ENCODE assay signal across 8 cellular contexts in the genomic region with DNA sequence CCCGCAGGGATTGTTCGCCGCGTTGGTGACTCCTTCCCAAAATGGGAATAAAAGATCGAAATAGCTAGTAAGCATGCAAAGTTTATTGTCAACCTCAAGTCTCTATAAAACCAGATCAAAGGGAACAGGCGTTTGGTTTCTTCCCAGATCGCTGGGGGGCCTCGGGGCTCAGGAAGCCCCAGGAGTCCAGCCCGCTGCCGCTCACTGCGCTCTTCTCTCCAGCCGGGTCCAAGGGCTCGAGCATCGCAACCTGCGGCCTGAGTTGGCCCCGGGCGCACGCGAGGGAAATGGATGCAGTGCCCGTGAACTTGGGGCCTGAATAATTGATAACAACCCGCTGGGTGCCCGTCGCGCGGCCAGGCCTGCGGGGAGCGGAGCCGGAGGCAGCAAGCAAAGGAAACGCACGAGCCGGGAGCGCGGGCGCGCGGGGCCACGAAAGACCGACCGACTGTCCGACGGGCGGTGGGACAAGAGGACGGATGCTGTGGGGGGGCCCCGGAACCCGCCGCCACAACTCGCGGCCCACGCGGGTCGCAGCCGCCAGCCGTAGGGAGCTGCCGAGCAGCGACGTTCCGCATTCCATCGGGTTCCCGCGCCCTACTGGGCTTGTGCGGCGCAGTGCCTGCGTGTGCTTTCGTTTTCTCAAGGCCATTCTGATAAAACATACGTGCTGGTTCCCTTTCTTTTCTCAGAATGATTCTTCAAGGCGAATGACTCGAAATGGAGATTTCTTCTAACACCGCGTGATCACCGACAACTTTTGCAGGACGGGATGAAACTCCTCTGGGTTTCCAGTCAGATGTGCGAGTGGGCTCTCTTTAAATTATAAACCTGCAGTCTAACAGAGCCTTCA. TPM values are rescaled to one million over a fixed set of nuclear protein-coding genes. Genes with fewer than 3 reads are reported as not detected.
A peak's percentile ranks its signal among the peaks of the same experiment; 100 is the strongest.
DNase-seq lines count a peak whose midpoint lies in the region; ATAC-seq, FAIRE-seq and TF ChIP-seq lines count a peak whose summit lies in the region.

No MANE protein-coding gene starts in this region.

- H3K36me3 ChIP-seq in GM12878 (ENCODE audit: control insufficient read depth in 2 of 2, insufficient read depth in 2 of 2, low read length in 1 of 2) (no peaks in the 10 kb centered on the region), smooth muscle cell (ENCODE audit: low read depth) (no peaks in the 10 kb centered on the region)

- POLR2A ChIA-PET in GM12878 (lab: Charles Lee), result no interaction called here

- H3K27ac Mint-ChIP-seq in Calu3 (ENCODE audit: unreplicated experiment), result no peak overlapping the region

- peak; percentile 31 for FAIRE-seq in GM12878 (lab: Jason Lieb, UNC)

- TF ChIP-seq CTCF in Calu3 (IDR thresholded peaks at IDR 0.05; ENCODE audit: unreplicated experiment) (no peak), GM12878 (IDR thresholded peaks at IDR 0.05 in 2 of 3, conservative IDR thresholded peaks at IDR 0.05 in 1 of 3; ENCODE audit: control insufficient read depth in 2 of 3, extremely low read depth in 1 of 3, insufficient read depth in 1 of 3, low read depth in 3 of 3, low read length in 3 of 3) (no peak), smooth muscle cell (IDR thresholded peaks at IDR 0.05; ENCODE audit: borderline replicate concordance, insufficient read depth, poor library complexity, severe bottlenecking) (no peak)

- peak overlapping the region; percentile 52 for H2AFZ ChIP-seq in GM12878 (ENCODE audit: control insufficient read depth, low read depth, low read length)
- peak overlapping the region; percentile 81 for H2AFZ ChIP-seq in smooth muscle cell (ENCODE audit: low read depth)

- peak; percentile 75 for TF ChIP-seq POLR2A in GM12878 (IDR thresholded peaks at IDR 0.05; ENCODE audit: low read depth, low read length)

- peak overlapping the region; percentile 65 for H3K4me2 ChIP-seq in GM12878 (ENCODE audit: control insufficient read depth, insufficient read depth)
- H3K4me2 ChIP-seq in smooth muscle cell, result peak overlapping the region; percentile 93

- BruUV-seq in Calu3 (replicated peaks; lab: Mats Ljungman, UMichigan) (no TSS peak), GM12878 (replicated peaks; lab: Mats Ljungman, UMichigan) (no TSS peak)

- H3F3A ChIP-seq in smooth muscle cell (ENCODE audit: low read depth), result no peaks in the 10 kb centered on the region

- intact Hi-C loops in Calu3 (cut with micrococcal nuclease; ENCODE audit: unreplicated experiment), result no loop called here
- intact Hi-C loops in GM12878 (cut with micrococcal nuclease; ENCODE audit: unreplicated experiment), result loop anchor here (10.0 kb wide), 1 partner anchor 380 kb away; no protein-coding TSS in a partner anchor

- peak overlapping the region; percentile 69 for H3K4me3 Mint-ChIP-seq in Calu3 (ENCODE audit: low read depth, unreplicated experiment)

- RAD21 ChIA-PET in GM12878 (lab: Charles Lee; ENCODE audit: unreplicated experiment), result no interaction called here

- no peaks in the 10 kb centered on the region for H3K79me2 ChIP-seq in GM12878 (ENCODE audit: control insufficient read depth, insufficient read depth, low read length)
- no peaks in the 10 kb centered on the region for H3K79me2 ChIP-seq in smooth muscle cell (ENCODE audit: low read depth)

- peaks cover 83% of the 10 kb centered on the region for H3K27me3 Mint-ChIP-seq in Calu3 (ENCODE audit: unreplicated experiment)

- peak overlapping the region; percentile 65 for H3K4me3 ChIP-seq in GM12878
- H3K4me3 ChIP-seq in smooth muscle cell, result peak overlapping the region; percentile 55

- H3K9me3 ChIP-seq in GM12878 (replicated peaks; ENCODE audit: control insufficient read depth, insufficient read depth, low read length) (no peaks in the 10 kb centered on the region), smooth muscle cell (replicated peaks; ENCODE audit: low read depth) (no peaks in the 10 kb centered on the region)

- H3K9ac ChIP-seq in GM12878 (ENCODE audit: control insufficient read depth, insufficient read depth, low read length) (peak overlapping the region; percentile 3; the same call in 1 of the 2 replicates), smooth muscle cell (ENCODE audit: low read depth) (no peak overlapping the region)

- no peaks in the 10 kb centered on the region for H3K36me3 Mint-ChIP-seq in Calu3 (ENCODE audit: insufficient read depth, unreplicated experiment)

- ATAC-seq in GM12878, result peak; percentile 75
- no peak for ATAC-seq in GM21576 (IDR thresholded peaks at IDR 0.05; ENCODE audit: unreplicated experiment)

- SMC1A ChIA-PET in GM12878 (lab: Charles Lee; ENCODE audit: uncharacterized antibody, unreplicated experiment), result no interaction called here

- H4K20me1 ChIP-seq in GM12878 (ENCODE audit: control insufficient read depth, insufficient read depth), result no peaks in the 10 kb centered on the region
- H4K20me1 ChIP-seq in smooth muscle cell (ENCODE audit: low read depth), result no peaks in the 10 kb centered on the region

- H3K4me1 ChIP-seq in GM12878 (ENCODE audit: control insufficient read depth, insufficient read depth, low read length), result peaks cover 5% of the 10 kb centered on the region; the same call in 1 of the 2 replicates
- peaks cover 18% of the 10 kb centered on the region for H3K4me1 ChIP-seq in smooth muscle cell (ENCODE audit: low read depth)

- no peak overlapping the region for H3K27ac ChIP-seq in GM12878 (ENCODE audit: control insufficient read depth, insufficient read depth)
- no peak overlapping the region for H3K27ac ChIP-seq in smooth muscle cell (ENCODE audit: low read depth)

- CTCF ChIA-PET in Calu3 (lab: Charles Lee) (no interaction called here), GM12878 (lab: Yijun Ruan, JAX) (no interaction called here)

- DNase-seq in Calu3, result peak; percentile 32
- DNase-seq in M059J (ENCODE audit: low read depth), result peak; percentile 54
- peak; percentile 27 for DNase-seq in GM12878 (ENCODE audit: low read depth, low spot score)
- peak; percentile 64 for DNase-seq in iris pigment epithelial cell (ENCODE audit: low read depth)
- no peak for DNase-seq in smooth muscle cell (lab: John Stamatoyannopoulos, UW; ENCODE audit: unreplicated experiment)
- DNase-seq in OCI-M2 (lab: John Stamatoyannopoulos, UW; ENCODE audit: unreplicated experiment), result no peak
- no peak for DNase-seq in GF-D8 (lab: John Stamatoyannopoulos, UW)

- no peak for TF ChIP-seq RAD21 in GM12878 (IDR thresholded peaks at IDR 0.05; ENCODE audit: insufficient read depth, low read depth, low read length)

- no peaks in the 10 kb centered on the region for H3K4me1 Mint-ChIP-seq in Calu3 (ENCODE audit: low read depth, unreplicated experiment)

- TF ChIP-seq EP300 in GM12878 (IDR thresholded peaks at IDR 0.05; ENCODE audit: borderline replicate concordance in 1 of 2, control insufficient read depth in 1 of 2, low read depth in 2 of 2, low read length in 2 of 2), result no peak

- WGBS in GM12878 (ENCODE audit: insufficient coverage, insufficient replicate concordance, low lambda C conversion rate, missing lambda C conversion rate), result 3% methylated on average over 72 of the region's 72 CpGs
- WGBS in smooth muscle cell (ENCODE audit: low lambda C conversion rate), result 5% methylated on average over 64 of the region's 72 CpGs

- H3K9me3 Mint-ChIP-seq in Calu3 (ENCODE audit: low read depth, unreplicated experiment), result no peaks in the 10 kb centered on the region

- in situ Hi-C loops in GM12878 (cut with MboI), result no loop called here

- peaks cover 0 to 8% of the 10 kb centered on the region in 2 experiments; a peak in 2 of 4 replicates for H3K27me3 ChIP-seq in GM12878 (replicated peaks in 1 of 2; ENCODE audit: control insufficient read depth in 2 of 2, insufficient read depth in 2 of 2, low read length in 1 of 2)
- H3K27me3 ChIP-seq in smooth muscle cell (ENCODE audit: low read depth), result peaks cover 69% of the 10 kb centered on the region

RNA-seq across cellular contexts. Expression of gene ALX3, which starts 14.0 kb away (rescaled TPM):
- total RNA-seq in Calu3 (2022), result not detected in 2 replicates
- total RNA-seq in M059J (2014; rRNA removed; shearing (Covaris generic)), result not detected in 2 replicates
- not detected in 2 replicates for total RNA-seq in GM12878 (2013; cell fraction: nucleolus; rRNA removed)
- total RNA-seq in GM12878 (2014; rRNA removed), result not detected in 2 replicates
- total RNA-seq in GM12878 (2014; rRNA removed; fragmentation: Illumina TruSeq; extraction: Trizol), result not detected in 2 replicates
- total RNA-seq in GM12878 (2021), result not detected in 2 replicates
- not detected for polyA plus RNA-seq in GM12878 (2011; ENCODE audit: low read depth)
- polyA plus RNA-seq in GM12878 (2011; rRNA removed), result not detected in 2 replicates
- not detected in 2 replicates for polyA plus RNA-seq in GM12878 (2011; cell fraction: cytosol; rRNA removed)
- not detected in 2 replicates for polyA plus RNA-seq in GM12878 (2011; cell fraction: nucleus; rRNA removed)
- not detected in 2 replicates for polyA plus RNA-seq in GM12878 (2012)
- polyA plus RNA-seq in GM12878 (2014; fragmentation: Illumina TruSeq; extraction: Trizol), result not detected in 2 replicates
- polyA plus RNA-seq in GM12878 (2014; fragmentation: Nextera tagmentation; extraction: Ambion mirVana), result not detected
- not detected in 2 replicates for polyA plus RNA-seq in GM12878 (2014; rRNA removed)
- polyA plus RNA-seq in GM12878 (2016; fragmentation: Nextera tagmentation; extraction: Ambion mirVana), result not detected
- not detected in 2 replicates for polyA minus RNA-seq in GM12878 (2011; rRNA and poly(A)+ RNA removed)
- not detected in 2 replicates for polyA minus RNA-seq in GM12878 (2011; cell fraction: cytosol; rRNA and poly(A)+ RNA removed)
- not detected in 2 replicates for polyA minus RNA-seq in GM12878 (2011; cell fraction: nucleus; rRNA and poly(A)+ RNA removed)
- total RNA-seq in smooth muscle cell, result not detected in 2 replicates
- polyA plus RNA-seq in smooth muscle cell, result not detected in 2 replicates

RNA-seq across cellular contexts. Expression of gene UBL4B, which starts 27.8 kb away (rescaled TPM):
- total RNA-seq in Calu3 (2022) (not detected in 2 replicates), GM12878 (2014; rRNA removed) (not detected in 2 replicates), GM12878 (2014; rRNA removed; fragmentation: Illumina TruSeq; extraction: Trizol) (not detected in 2 replicates), GM12878 (2021) (0.15 TPM in 1 of 2 replicates, not detected in the other), smooth muscle cell (not detected in 2 replicates)
- not detected in 2 replicates for total RNA-seq in M059J (2014; rRNA removed; shearing (Covaris generic))
- not detected in 2 replicates for total RNA-seq in GM12878 (2013; cell fraction: nucleolus; rRNA removed)
- polyA plus RNA-seq in GM12878 (2011; ENCODE audit: low read depth), result not detected
- polyA plus RNA-seq in GM12878 (2011; rRNA removed) (not detected in 2 replicates), GM12878 (2014; fragmentation: Illumina TruSeq; extraction: Trizol) (not detected in 2 replicates), GM12878 (2014; fragmentation: Nextera tagmentation; extraction: Ambion mirVana) (not detected), GM12878 (2014; rRNA removed) (0.06 TPM in 1 of 2 replicates, not detected in the other), GM12878 (2016; fragmentation: Nextera tagmentation; extraction: Ambion mirVana) (not detected), smooth muscle cell (not detected in 2 replicates)
- not detected in 2 replicates for polyA plus RNA-seq in GM12878 (2011; cell fraction: cytosol; rRNA removed)
- polyA plus RNA-seq in GM12878 (2011; cell fraction: nucleus; rRNA removed), result not detected in 2 replicates
- polyA plus RNA-seq in GM12878 (2012), result not detected in 2 replicates
- polyA minus RNA-seq in GM12878 (2011; rRNA and poly(A)+ RNA removed), result not detected in 2 replicates
- not detected in 2 replicates for polyA minus RNA-seq in GM12878 (2011; cell fraction: cytosol; rRNA and poly(A)+ RNA removed)
- polyA minus RNA-seq in GM12878 (2011; cell fraction: nucleus; rRNA and poly(A)+ RNA removed), result not detected in 2 replicates

RNA-seq across cellular contexts. Expression of gene STRIP1, which starts 50.0 kb away (rescaled TPM):
- total RNA-seq in Calu3 (2022), result 27.5 and 28.4 TPM in 2 replicates
- 28.6 and 30.3 TPM in 2 replicates for total RNA-seq in M059J (2014; rRNA removed; shearing (Covaris generic))
- total RNA-seq in GM12878 (2013; cell fraction: nucleolus; rRNA removed), result 105 and 117 TPM in 2 replicates
- total RNA-seq in GM12878 (2014; rRNA removed), result 24.5 and 25.2 TPM in 2 replicates
- total RNA-seq in GM12878 (2014; rRNA removed; fragmentation: Illumina TruSeq; extraction: Trizol), result 16.4 and 17.4 TPM in 2 replicates
- total RNA-seq in GM12878 (2021), result 22.5 and 25.5 TPM in 2 replicates
- polyA plus RNA-seq in GM12878 (2011; ENCODE audit: low read depth), result 14.6 TPM
- polyA plus RNA-seq in GM12878 (2011; rRNA removed), result 18.9 and 22.8 TPM in 2 replicates
- polyA plus RNA-seq in GM12878 (2011; cell fraction: cytosol; rRNA removed), result 17.8 and 25.1 TPM in 2 replicates
- 98.6 and 109 TPM in 2 replicates for polyA plus RNA-seq in GM12878 (2011; cell fraction: nucleus; rRNA removed)
- 15.6 and 16.4 TPM in 2 replicates for polyA plus RNA-seq in GM12878 (2012)
- polyA plus RNA-seq in GM12878 (2014; fragmentation: Illumina TruSeq; extraction: Trizol), result 14.3 and 19.4 TPM in 2 replicates
- polyA plus RNA-seq in GM12878 (2014; fragmentation: Nextera tagmentation; extraction: Ambion mirVana), result 1 to 10 TPM; 6.3 to 7.9 TPM
- polyA plus RNA-seq in GM12878 (2014; rRNA removed), result 23.7 and 26.6 TPM in 2 replicates
- 10 to 100 TPM; 16.5 to 16.7 TPM for polyA plus RNA-seq in GM12878 (2016; fragmentation: Nextera tagmentation; extraction: Ambion mirVana)
- polyA minus RNA-seq in GM12878 (2011; rRNA and poly(A)+ RNA removed), result 35.5 and 42.3 TPM in 2 replicates
- 9.8 and 15.5 TPM in 2 replicates for polyA minus RNA-seq in GM12878 (2011; cell fraction: cytosol; rRNA and poly(A)+ RNA removed)
- 42.9 and 72.4 TPM in 2 replicates for polyA minus RNA-seq in GM12878 (2011; cell fraction: nucleus; rRNA and poly(A)+ RNA removed)
- 26.2 and 31.2 TPM in 2 replicates for total RNA-seq in smooth muscle cell
- 22.5 and 26.0 TPM in 2 replicates for polyA plus RNA-seq in smooth muscle cell

Comparison
In these comparisons a context has a peak if more than half of its experiments do, and no peak if none do; other contexts are left out.
1. DNase-seq: peak in Calu3 (single experiment), M059J (single experiment), GM12878 (single experiment) and iris pigment epithelial cell (single experiment); none in smooth muscle cell (single experiment), OCI-M2 (single experiment) and GF-D8 (single experiment).